In genomic region chr6:26033942-26034354, GRCh38 we compare ENCODE assay signal across 1 cellular context.
TF ChIP-seq lines count a peak whose summit lies in the region.

No MANE protein-coding gene starts in this region.

TF ChIP-seq in GM12878, 131 proteins besides CTCF, POLR2A, EP300 and RAD21 (continued from another document and continues in another):
- TF ChIP-seq ATF2 (IDR thresholded peaks at IDR 0.05; ENCODE audit: low read length) = no peak
- TF ChIP-seq STAT1 (conservative IDR thresholded peaks at IDR 0.05) = no peak
- no peak for TF ChIP-seq EZH2 (IDR thresholded peaks at IDR 0.05; ENCODE audit: borderline replicate concordance, control insufficient read depth, low read depth, low read length)
- TF ChIP-seq RCOR1 (conservative IDR thresholded peaks at IDR 0.05; ENCODE audit: low read depth, low read length) = 0 out of 2 replicates have a peak, but pooled peaks have one; percentile 57
- no peak for TF ChIP-seq ZNF24 (IDR thresholded peaks at IDR 0.05)
- TF ChIP-seq REST (IDR thresholded peaks at IDR 0.05; ENCODE audit: low read depth, low read length) = no peak
- no peak for TF ChIP-seq JUND (IDR thresholded peaks at IDR 0.05; ENCODE audit: low read depth, low read length)
- TF ChIP-seq YY1 (IDR thresholded peaks at IDR 0.05; ENCODE audit: low read depth, low read length) = no peak
- no peak for TF ChIP-seq E2F4 (IDR thresholded peaks at IDR 0.05; ENCODE audit: low read depth, low read length)
- TF ChIP-seq ELK1 (IDR thresholded peaks at IDR 0.05; ENCODE audit: low read depth, low read length) = no peak
- peak; percentile 56; the same call in 1 of the 2 replicates for TF ChIP-seq NBN (IDR thresholded peaks at IDR 0.05)
- TF ChIP-seq IKZF2 (IDR thresholded peaks at IDR 0.05) = no peak
- no peak for TF ChIP-seq MEF2A (IDR thresholded peaks at IDR 0.05; ENCODE audit: insufficient read depth, low read depth, low read length)
- no peak for TF ChIP-seq PBX3 (IDR thresholded peaks at IDR 0.05; ENCODE audit: insufficient replicate concordance, low read depth, low read length)
- TF ChIP-seq TCF12 (IDR thresholded peaks at IDR 0.05; ENCODE audit: low read depth, low read length) = no peak
- TF ChIP-seq SKIL (IDR thresholded peaks at IDR 0.05; ENCODE audit: low read depth, poor library complexity, severe bottlenecking) = no peak
- TF ChIP-seq SMAD1 (IDR thresholded peaks at IDR 0.05; ENCODE audit: low read depth, partially characterized antibody) = no peak
- no peak for TF ChIP-seq KLF5 (IDR thresholded peaks at IDR 0.05; ENCODE audit: partially characterized antibody)
- TF ChIP-seq BCL3 (IDR thresholded peaks at IDR 0.05; ENCODE audit: borderline replicate concordance, insufficient read depth, low read depth, low read length, poor library complexity, severe bottlenecking) = no peak
- no peak for TF ChIP-seq NFXL1 (IDR thresholded peaks at IDR 0.05; ENCODE audit: borderline replicate concordance)
- no peak for TF ChIP-seq FOXM1 (IDR thresholded peaks at IDR 0.05; ENCODE audit: low read depth, low read length)
- TF ChIP-seq BMI1 (IDR thresholded peaks at IDR 0.05; ENCODE audit: borderline replicate concordance) = no peak; the same call in 1 of the 2 replicates
- TF ChIP-seq RELB (IDR thresholded peaks at IDR 0.05; ENCODE audit: low read depth) = 0 out of 2 replicates have a peak, but pooled peaks have one; percentile 19
- 0 out of 2 replicates have a peak, but pooled peaks have one; percentile 52 for TF ChIP-seq ZNF217 (IDR thresholded peaks at IDR 0.05)
- no peak for TF ChIP-seq HDAC2 (IDR thresholded peaks at IDR 0.05)
- TF ChIP-seq SMAD5 (IDR thresholded peaks at IDR 0.05; ENCODE audit: low read depth) = no peak
- TF ChIP-seq EGR1 (IDR thresholded peaks at IDR 0.05; ENCODE audit: borderline replicate concordance in 1 of 2, low read depth in 2 of 2, low read length in 2 of 2) = 0 out of 3 replicates have a peak, but pooled peaks of 1 of the 2 experiments have one; percentile 29
- peak; percentile 61; the same call in 1 of the 2 replicates for TF ChIP-seq HDGF (IDR thresholded peaks at IDR 0.05)
- no peak for TF ChIP-seq HDAC6 (IDR thresholded peaks at IDR 0.05; ENCODE audit: unreplicated experiment)
- peak; percentile 7; the same call in 1 of the 2 replicates for TF ChIP-seq RUNX3 (IDR thresholded peaks at IDR 0.05; ENCODE audit: low read length)
- TF ChIP-seq ZBED1 (IDR thresholded peaks at IDR 0.05; ENCODE audit: borderline replicate concordance) = no peak
- no peak for TF ChIP-seq RELA (IDR thresholded peaks at IDR 0.05; ENCODE audit: borderline replicate concordance, partially characterized antibody)
- no peak for TF ChIP-seq IRF5 (IDR thresholded peaks at IDR 0.05; ENCODE audit: borderline replicate concordance)
- TF ChIP-seq ZNF592 (IDR thresholded peaks at IDR 0.05) = no peak
- no peak for TF ChIP-seq PKNOX1 (IDR thresholded peaks at IDR 0.05)
